ENCODE assay signal across 1 cellular context in genomic region chr10:62454696-62455451, GRCh38.
TF ChIP-seq lines count a peak whose summit lies in the region.

No MANE protein-coding gene starts in this region.

TF ChIP-seq in GM23338, 12 proteins besides CTCF, POLR2A, EP300 and RAD21 (continued from another document):
- TF ChIP-seq ZNF462 (CRISPR knock-in tag; IDR thresholded peaks at IDR 0.05) (no peak), POLR2AphosphoS5 (IDR thresholded peaks at IDR 0.05; ENCODE audit: low read depth) (no peak), STAT1 (IDR thresholded peaks at IDR 0.05; ENCODE audit: unreplicated experiment) (no peak), ZNF114 (CRISPR knock-in tag; IDR thresholded peaks at IDR 0.05) (no peak)
